In the genomic region with DNA sequence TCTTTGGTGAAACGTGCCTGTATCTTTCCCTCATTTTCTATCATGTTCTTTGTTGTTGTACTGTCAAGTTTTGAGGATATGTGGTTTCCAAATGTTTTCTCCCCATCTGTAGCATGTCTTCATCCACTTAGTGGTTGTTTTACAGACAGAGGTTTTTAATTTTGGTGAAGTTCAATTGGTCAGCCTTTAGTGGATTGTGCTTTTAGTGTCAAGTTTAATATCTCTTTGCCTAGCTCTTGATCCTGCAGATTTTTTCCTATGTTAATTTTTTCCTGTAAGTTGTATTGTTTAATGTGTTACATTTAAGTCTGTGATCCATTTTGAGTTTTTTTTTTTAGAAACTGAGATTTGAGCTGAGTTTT, we compare ENCODE assay signal across 19 cellular contexts.
"Had no signal": no experiment of that assay in that cellular context is flagged by ENCODE, and none has a peak within 500 bp of the region (broad histone marks: within the 10 kb centered on the region; RNA-seq: fewer than 3 reads in every experiment).

No MANE protein-coding gene starts in this region.

- DNase-seq: activated CD4-positive, alpha-beta T cell treated with anti-CD3 and anti-CD28 coated beads for 4 hours; activated CD4-positive, alpha-beta T cell treated with anti-CD3 and anti-CD28 coated beads, Interleukin-2, amount 50 U/mL, for 48 hours; activated CD4-positive, CD25-positive, alpha-beta regulatory T cell; activated effector memory CD4-positive, alpha-beta T cell treated with anti-CD3 and anti-CD28 coated beads, Interleukin-2, amount 50 U/mL, for 16 hours; activated naive CD4-positive, alpha-beta T cell treated with anti-CD3 and anti-CD28 coated beads, Interleukin-2, amount 10 ng/mL, durations not matched to agents 7 days and 5 days; activated T-cell treated with anti-CD3 and anti-CD28 coated beads, Interleukin-2, amount 50 U/mL, for 72 hours; amygdala; gastrocnemius medialis; hypothalamus; left ventricle myocardium inferior; occipital lobe; stimulated activated CD4-positive, alpha-beta T cell treated with anti-CD3 and anti-CD28 coated beads, Interleukin-15, amount 100 ng/mL, for 24 hours; stimulated activated naive B cell treated with anti-CD40 and anti-IgM and Interleukin-4, amounts not matched to agents 10 μg/mL and 1 μg/mL and 100 μg/mL, for 72 hours; T1000; trophoblast cell had no signal

- H3K4me1 ChIP-seq: gastrocnemius medialis, sigmoid colon, vagina had no signal

- ATAC-seq: activated T-cell treated with anti-CD3 and anti-CD28 coated beads, Interleukin-2, amount 50 U/mL, for 72 hours; gastrocnemius medialis; stimulated activated naive B cell treated with anti-CD40 and anti-IgM and Interleukin-4, amounts not matched to agents 10 μg/mL and 1 μg/mL and 100 μg/mL, for 72 hours had no signal

- H3K9me3 Mint-ChIP-seq: activated naive CD4-positive, alpha-beta T cell treated with anti-CD3 and anti-CD28 coated beads, Interleukin-2, amount 10 ng/mL, durations not matched to agents 7 days and 5 days had no signal

- H3K4me3 ChIP-seq: gastrocnemius medialis, left ventricle myocardium inferior, sigmoid colon, smooth muscle cell, vagina had no signal

- H3K27ac ChIP-seq: gastrocnemius medialis, left ventricle myocardium inferior, sigmoid colon, vagina had no signal

- H3K27me3 Mint-ChIP-seq: activated naive CD4-positive, alpha-beta T cell treated with anti-CD3 and anti-CD28 coated beads, Interleukin-2, amount 10 ng/mL, durations not matched to agents 7 days and 5 days; stimulated activated naive B cell treated with anti-CD40 and anti-IgM and Interleukin-4, amounts not matched to agents 10 μg/mL and 1 μg/mL and 100 μg/mL, for 72 hours had no signal

- H3K4me2 ChIP-seq: smooth muscle cell had no signal

- H3K4me3 Mint-ChIP-seq: activated naive CD4-positive, alpha-beta T cell treated with anti-CD3 and anti-CD28 coated beads, Interleukin-2, amount 10 ng/mL, durations not matched to agents 7 days and 5 days; activated T-cell treated with anti-CD3 and anti-CD28 coated beads, Interleukin-2, amount 50 U/mL, for 72 hours; stimulated activated naive B cell treated with anti-CD40 and anti-IgM and Interleukin-4, amounts not matched to agents 10 μg/mL and 1 μg/mL and 100 μg/mL, for 72 hours; T-helper 1 cell treated with Interleukin-12 subunit alpha and Interleukin-12 subunit beta and Interleukin-4 antibody, amounts not matched to agents 30 μg/mL and 1 μg/mL, for 36 hours had no signal

- H3K4me1 Mint-ChIP-seq: activated naive CD4-positive, alpha-beta T cell treated with anti-CD3 and anti-CD28 coated beads, Interleukin-2, amount 10 ng/mL, durations not matched to agents 7 days and 5 days had no signal

- H3K9me3 ChIP-seq: gastrocnemius medialis, sigmoid colon, vagina had no signal

- H3K27ac Mint-ChIP-seq: activated naive CD4-positive, alpha-beta T cell treated with anti-CD3 and anti-CD28 coated beads, Interleukin-2, amount 10 ng/mL, durations not matched to agents 7 days and 5 days; activated T-cell treated with anti-CD3 and anti-CD28 coated beads, Interleukin-2, amount 50 U/mL, for 72 hours; stimulated activated naive B cell treated with anti-CD40 and anti-IgM and Interleukin-4, amounts not matched to agents 10 μg/mL and 1 μg/mL and 100 μg/mL, for 72 hours; T-helper 1 cell treated with Interleukin-12 subunit alpha and Interleukin-12 subunit beta and Interleukin-4 antibody, amounts not matched to agents 30 μg/mL and 1 μg/mL, for 36 hours had no signal

- H3K27me3 ChIP-seq: gastrocnemius medialis, sigmoid colon, vagina had no signal
